ENCODE assay signal across 22 cellular contexts in genomic region chr1:34167091-34167788, GRCh38. TPM values are rescaled to one million over a fixed set of nuclear protein-coding genes. Genes with fewer than 3 reads are reported as not detected.
A peak's percentile ranks its signal among the peaks of the same experiment; 100 is the strongest.
DNase-seq lines count a peak whose midpoint lies in the region; ATAC-seq lines count a peak whose summit lies in the region.
"Had no signal": no experiment of that assay in that cellular context is flagged by ENCODE, and none has a peak within 500 bp of the region (broad histone marks: within the 10 kb centered on the region; RNA-seq: fewer than 3 reads in every experiment).

No MANE protein-coding gene starts in this region.

- no peaks in the 10 kb centered on the region for H3K36me3 Mint-ChIP-seq in activated T-helper 2 cell treated with anti-CD3 and anti-CD28 coated beads, Interferon-gamma antibody, Interleukin-2, Interleukin-4, amounts not matched to agents 10 μg/mL and 5 μg/mL and 100 μg/mL, durations not matched to agents 14 hours and 24 hours and 36 hours (ENCODE audit: low read depth)
- H3K36me3 Mint-ChIP-seq: stimulated activated effector memory CD8-positive, alpha-beta T cell treated with anti-CD3 and anti-CD28 coated beads, Interleukin-12 subunit alpha, Interleukin-12 subunit beta, amount 100 ng/mL, for 72 hours had no signal

- H3K4me3 ChIP-seq in ectodermal cell (ENCODE audit: insufficient read depth, low read depth, low read length) (peak overlapping the region; percentile 37), mesodermal cell (ENCODE audit: extremely low read depth, insufficient read depth, low read length, poor library complexity, severe bottlenecking) (peak overlapping the region; percentile 52)

- H3K27ac Mint-ChIP-seq in activated T-helper 2 cell treated with anti-CD3 and anti-CD28 coated beads, Interferon-gamma antibody, Interleukin-2, Interleukin-4, amounts not matched to agents 10 μg/mL and 5 μg/mL and 100 μg/mL, durations not matched to agents 14 hours and 24 hours and 36 hours: no peak overlapping the region
- H3K27ac Mint-ChIP-seq: activated CD4-positive, alpha-beta T cell treated with anti-CD3 and anti-CD28 coated beads for 36 hours; activated naive CD8-positive, alpha-beta T cell treated with anti-CD3 and anti-CD28 coated beads, Interleukin-2, amount 50 U/mL, for 24 hours; stimulated activated effector memory CD8-positive, alpha-beta T cell treated with anti-CD3 and anti-CD28 coated beads, Interleukin-12 subunit alpha, Interleukin-12 subunit beta, amount 100 ng/mL, for 72 hours had no signal

- no peaks in the 10 kb centered on the region for H3K9me3 ChIP-seq in ectodermal cell (ENCODE audit: control insufficient read depth, low read length)
- no peaks in the 10 kb centered on the region for H3K9me3 ChIP-seq in mesodermal cell (ENCODE audit: control insufficient read depth, low read length)
- H3K9me3 ChIP-seq: BE2C, gastroesophageal sphincter had no signal

- intact Hi-C loops in activated T-helper 2 cell treated with anti-CD3 and anti-CD28 coated beads, Interferon-gamma antibody, Interleukin-2, Interleukin-4, amounts not matched to agents 10 μg/mL and 5 μg/mL and 100 μg/mL, durations not matched to agents 14 hours and 24 hours and 36 hours (cut with micrococcal nuclease): no loop called here

- DNase-seq in NCI-H2227 (lab: John Stamatoyannopoulos, UW; ENCODE audit: unreplicated experiment) (peak; percentile 43), NCI-H2227 treated with DMSO at 0.1 percent for 48 hours (lab: John Stamatoyannopoulos, UW) (no peak), GM03348 (ENCODE audit: low spot score) (no peak)
- DNase-seq in activated T-helper 2 cell treated with anti-CD3 and anti-CD28 coated beads, Interferon-gamma antibody, Interleukin-2, Interleukin-4, amounts not matched to agents 10 μg/mL and 5 μg/mL and 100 μg/mL, durations not matched to agents 14 hours and 24 hours and 36 hours (ENCODE audit: low spot score): no peak
- DNase-seq: 8988T; activated CD4-positive, alpha-beta T cell treated with anti-CD3 and anti-CD28 coated beads for 36 hours; activated naive CD8-positive, alpha-beta T cell treated with anti-CD3 and anti-CD28 coated beads, Interleukin-2, amount 50 U/mL, for 24 hours; BE2C; MM.1S; NCI-H1694 had no signal

- H3K27ac ChIP-seq in ectodermal cell (ENCODE audit: insufficient read depth, low read depth, low read length, poor library complexity, severe bottlenecking) (no peak overlapping the region), mesodermal cell (ENCODE audit: low read depth, low read length, severe bottlenecking) (peak overlapping the region; percentile 16)

- no peak overlapping the region for H3K4me3 Mint-ChIP-seq in activated T-helper 2 cell treated with anti-CD3 and anti-CD28 coated beads, Interferon-gamma antibody, Interleukin-2, Interleukin-4, amounts not matched to agents 10 μg/mL and 5 μg/mL and 100 μg/mL, durations not matched to agents 14 hours and 24 hours and 36 hours (ENCODE audit: low read depth)
- H3K4me3 Mint-ChIP-seq: activated CD4-positive, alpha-beta T cell treated with anti-CD3 and anti-CD28 coated beads for 36 hours; activated naive CD8-positive, alpha-beta T cell treated with anti-CD3 and anti-CD28 coated beads, Interleukin-2, amount 50 U/mL, for 24 hours; stimulated activated effector memory CD8-positive, alpha-beta T cell treated with anti-CD3 and anti-CD28 coated beads, Interleukin-12 subunit alpha, Interleukin-12 subunit beta, amount 100 ng/mL, for 72 hours had no signal

- H3K27me3 ChIP-seq in ectodermal cell (ENCODE audit: control insufficient read depth, insufficient read depth, low read length, poor library complexity, severe bottlenecking): peaks cover 42% of the 10 kb centered on the region

- no peak for ATAC-seq in activated CD4-positive, CD25-positive, alpha-beta regulatory T cell treated with anti-CD3 and anti-CD28 coated beads, Interleukin-2, amount 50 U/mL, for 24 hours
- ATAC-seq in GM21737 (IDR thresholded peaks at IDR 0.05; ENCODE audit: unreplicated experiment): no peak
- ATAC-seq: activated CD4-positive, alpha-beta T cell treated with anti-CD3 and anti-CD28 coated beads for 36 hours; activated naive CD8-positive, alpha-beta T cell treated with anti-CD3 and anti-CD28 coated beads, Interleukin-2, amount 50 U/mL, for 24 hours; esophagus mucosa; gastroesophageal sphincter; right cardiac atrium; stimulated activated effector memory CD8-positive, alpha-beta T cell treated with anti-CD3 and anti-CD28 coated beads, Interleukin-12 subunit alpha, Interleukin-12 subunit beta, amount 100 ng/mL, for 72 hours had no signal

- peaks cover 60% of the 10 kb centered on the region for H3K27me3 Mint-ChIP-seq in activated T-helper 2 cell treated with anti-CD3 and anti-CD28 coated beads, Interferon-gamma antibody, Interleukin-2, Interleukin-4, amounts not matched to agents 10 μg/mL and 5 μg/mL and 100 μg/mL, durations not matched to agents 14 hours and 24 hours and 36 hours (ENCODE audit: low read depth)

- H3K4me1 ChIP-seq in ectodermal cell (ENCODE audit: control insufficient read depth, insufficient read depth, low read length): peaks cover 16% of the 10 kb centered on the region
- peaks cover 16% of the 10 kb centered on the region for H3K4me1 ChIP-seq in mesodermal cell (ENCODE audit: control insufficient read depth, insufficient read depth, low read length, poor library complexity, severe bottlenecking)
- H3K4me1 ChIP-seq: BE2C had no signal

- WGBS in ectodermal cell, 2 experiments: 9 to 11% methylated on average over 17 of the region's 17 CpGs
- WGBS in mesodermal cell (ENCODE audit: insufficient coverage in 2 of 2), 2 experiments: 21 to 23% methylated on average over 12 to 14 of the region's 17 CpGs

- H3K36me3 ChIP-seq in ectodermal cell (ENCODE audit: control insufficient read depth, insufficient read depth, low read length): no peaks in the 10 kb centered on the region
- no peaks in the 10 kb centered on the region for H3K36me3 ChIP-seq in mesodermal cell (ENCODE audit: control insufficient read depth, insufficient read depth, low read length)
- H3K36me3 ChIP-seq: BE2C, gastroesophageal sphincter had no signal

- H3K4me1 Mint-ChIP-seq in activated T-helper 2 cell treated with anti-CD3 and anti-CD28 coated beads, Interferon-gamma antibody, Interleukin-2, Interleukin-4, amounts not matched to agents 10 μg/mL and 5 μg/mL and 100 μg/mL, durations not matched to agents 14 hours and 24 hours and 36 hours (ENCODE audit: low read depth): peaks cover 11% of the 10 kb centered on the region

- H3K9me3 Mint-ChIP-seq in activated T-helper 2 cell treated with anti-CD3 and anti-CD28 coated beads, Interferon-gamma antibody, Interleukin-2, Interleukin-4, amounts not matched to agents 10 μg/mL and 5 μg/mL and 100 μg/mL, durations not matched to agents 14 hours and 24 hours and 36 hours: no peaks in the 10 kb centered on the region
- H3K9me3 Mint-ChIP-seq: activated naive CD8-positive, alpha-beta T cell treated with anti-CD3 and anti-CD28 coated beads, Interleukin-2, amount 50 U/mL, for 24 hours; stimulated activated effector memory CD8-positive, alpha-beta T cell treated with anti-CD3 and anti-CD28 coated beads, Interleukin-12 subunit alpha, Interleukin-12 subunit beta, amount 100 ng/mL, for 72 hours had no signal

RNA-seq across cellular contexts. Expression of gene CSMD2, which starts 2.2 kb away (rescaled TPM):
- polyA plus RNA-seq in ectodermal cell (2013, experiment 1 of 4): 7.3 TPM
- 9.7 TPM for polyA plus RNA-seq in ectodermal cell (2013, experiment 2 of 4)
- 6.1 TPM for polyA plus RNA-seq in ectodermal cell (2013, experiment 3 of 4)
- polyA plus RNA-seq in ectodermal cell (2013, experiment 4 of 4): 6.7 TPM
- 3.0 TPM for polyA plus RNA-seq in mesodermal cell (2013, experiment 1 of 2)
- 2.4 TPM for polyA plus RNA-seq in mesodermal cell (2013, experiment 2 of 2)
- total RNA-seq in activated T-helper 2 cell treated with anti-CD3 and anti-CD28 coated beads, Interferon-gamma antibody, Interleukin-2, Interleukin-4, amounts not matched to agents 10 μg/mL and 5 μg/mL and 100 μg/mL, durations not matched to agents 14 hours and 24 hours and 36 hours: not detected in 2 replicates
- total RNA-seq: activated CD4-positive, alpha-beta T cell treated with anti-CD3 and anti-CD28 coated beads for 36 hours; bronchial epithelial cell; H4 had no signal
- polyA plus RNA-seq: liver had no signal

RNA-seq across cellular contexts. Expression of gene C1orf94, which starts 9.5 kb away (rescaled TPM):
- 0.57 TPM for polyA plus RNA-seq in ectodermal cell (2013, experiment 1 of 4)
- 0.60 TPM for polyA plus RNA-seq in ectodermal cell (2013, experiment 2 of 4)
- polyA plus RNA-seq in ectodermal cell (2013, experiment 3 of 4): 0.32 TPM
- polyA plus RNA-seq in ectodermal cell (2013, experiment 4 of 4): 0.28 TPM
- polyA plus RNA-seq in mesodermal cell (2013, experiment 1 of 2): 0.55 TPM
- 0.30 TPM for polyA plus RNA-seq in mesodermal cell (2013, experiment 2 of 2)
- not detected in 2 replicates for total RNA-seq in activated T-helper 2 cell treated with anti-CD3 and anti-CD28 coated beads, Interferon-gamma antibody, Interleukin-2, Interleukin-4, amounts not matched to agents 10 μg/mL and 5 μg/mL and 100 μg/mL, durations not matched to agents 14 hours and 24 hours and 36 hours
- total RNA-seq: activated CD4-positive, alpha-beta T cell treated with anti-CD3 and anti-CD28 coated beads for 36 hours; bronchial epithelial cell; esophagus mucosa; gastroesophageal sphincter; H4; liver; osteoblast; right cardiac atrium had no signal
- polyA plus RNA-seq: liver, right cardiac atrium had no signal
